Comparison of ENCODE assay signal across 1 cellular context in genomic region chr9:87340391-87340790, GRCh38.
TF ChIP-seq lines count a peak whose summit lies in the region.

No MANE protein-coding gene starts in this region.

TF ChIP-seq in A549, 52 proteins besides CTCF, POLR2A, EP300 and RAD21 (continued from another document):
- no peak for TF ChIP-seq HMGXB4 (CRISPR knock-in tag; IDR thresholded peaks at IDR 0.05; ENCODE audit: borderline replicate concordance)
